In genomic region chr15:83695901-83696425, GRCh38 we compare ENCODE assay signal across 1 cellular context.
TF ChIP-seq lines count a peak whose summit lies in the region.

No MANE protein-coding gene starts in this region.

TF ChIP-seq in A549, 52 proteins besides CTCF, POLR2A, EP300 and RAD21 (continued from another document):
- TF ChIP-seq FOXS1 (CRISPR knock-in tag; IDR thresholded peaks at IDR 0.05) (no peak), HMGXB4 (CRISPR knock-in tag; IDR thresholded peaks at IDR 0.05; ENCODE audit: borderline replicate concordance) (no peak), CBX2 (IDR thresholded peaks at IDR 0.05; ENCODE audit: borderline replicate concordance, low read depth) (no peak), GATA3 (IDR thresholded peaks at IDR 0.05; ENCODE audit: borderline replicate concordance) (peak; percentile 21; the same call in 1 of the 2 replicates)
